Comparison of ENCODE assay signal across 19 cellular contexts in the genomic region with DNA sequence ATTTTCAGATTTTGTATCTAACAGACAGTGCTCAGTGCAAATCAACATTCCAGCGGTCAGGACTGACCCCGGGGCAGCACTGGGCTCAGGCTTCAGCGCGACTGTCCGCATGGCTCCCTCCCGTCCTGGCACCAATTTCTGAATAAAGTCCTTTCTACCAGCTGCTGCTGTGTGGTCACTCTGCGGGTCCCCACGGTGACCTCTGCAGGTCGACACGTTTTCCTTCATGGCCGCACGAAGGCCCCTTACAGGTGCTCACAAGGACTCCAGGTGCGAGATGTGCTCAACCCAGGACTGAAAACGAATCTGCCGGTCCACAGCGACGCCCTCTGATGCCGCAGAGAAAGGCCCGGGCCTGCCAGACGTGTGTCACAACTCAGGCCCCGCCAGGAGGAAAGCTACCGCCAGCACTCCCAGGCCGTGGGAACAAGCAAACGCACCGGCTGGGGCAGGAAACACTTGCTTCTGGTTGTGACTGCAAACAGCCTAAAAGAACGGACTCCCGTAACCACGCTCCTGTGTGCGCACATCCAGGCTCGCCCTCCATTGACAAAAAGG. TPM values are rescaled to one million over a fixed set of nuclear protein-coding genes. Genes with fewer than 3 reads are reported as not detected.
DNase-seq lines count a peak whose midpoint lies in the region; ATAC-seq, FAIRE-seq and TF ChIP-seq lines count a peak whose summit lies in the region.
"Had no signal": no experiment of that assay in that cellular context is flagged by ENCODE, and none has a peak within 500 bp of the region (broad histone marks: within the 10 kb centered on the region; RNA-seq: fewer than 3 reads in every experiment).

No MANE protein-coding gene starts in this region.

- peak; percentile 39 for DNase-seq in activated naive CD4-positive, alpha-beta T cell treated with anti-CD3 and anti-CD28 coated beads, Interleukin-2, amount 10 ng/mL, durations not matched to agents 7 days and 5 days
- DNase-seq in activated naive CD4-positive, alpha-beta T cell (lab: John Stamatoyannopoulos, UW): no peak
- DNase-seq in RWPE2 (ENCODE audit: low spot score) (no peak), epithelial cell of proximal tubule (ENCODE audit: low read depth) (no peak), upper lobe of right lung (no peak), SHP77 treated with DMSO at 0.1 percent for 48 hours (lab: John Stamatoyannopoulos, UW) (no peak), GM12892 (ENCODE audit: insufficient read length) (no peak)
- no peak for DNase-seq in naive thymus-derived CD8-positive, alpha-beta T cell
- DNase-seq: activated CD4-positive, alpha-beta T cell treated with anti-CD3 and anti-CD28 coated beads for 4 hours; DMS79 treated with DMSO at 0.1 percent for 48 hours; MM.1S; NCI-H226 had no signal

- TF ChIP-seq CTCF in RWPE2 (IDR thresholded peaks at IDR 0.05; ENCODE audit: poor library complexity, severe bottlenecking) (no peak), epithelial cell of proximal tubule (conservative IDR thresholded peaks at IDR 0.05; ENCODE audit: low read depth, low read length) (peak; percentile 19), upper lobe of right lung (IDR thresholded peaks at IDR 0.05) (no peak)

- CTCF ChIA-PET in activated naive CD4-positive, alpha-beta T cell treated with anti-CD3 and anti-CD28 coated beads, Interleukin-2, amount 10 ng/mL, durations not matched to agents 7 days and 5 days (lab: Charles Lee): interaction anchor here (1.3 to 1.8 kb wide), 3 partner anchors 31 to 83 kb away, joined by 3 to 9 read pairs (median 4); no protein-coding TSS in a partner anchor

- peaks cover 2% of the 10 kb centered on the region for H3K36me3 Mint-ChIP-seq in activated naive CD4-positive, alpha-beta T cell treated with anti-CD3 and anti-CD28 coated beads, Interleukin-2, amount 10 ng/mL, durations not matched to agents 7 days and 5 days
- no peaks in the 10 kb centered on the region for H3K36me3 Mint-ChIP-seq in naive thymus-derived CD8-positive, alpha-beta T cell
- H3K36me3 Mint-ChIP-seq: activated naive CD4-positive, alpha-beta T cell treated with anti-CD3 and anti-CD28 coated beads, Interleukin-2, amount 50 U/mL, for 24 hours; T-cell had no signal

- intact Hi-C loops in upper lobe of right lung (cut with DNase I): no loop called here

- H3K9me3 ChIP-seq in RWPE2 (ENCODE audit: severe bottlenecking): no peaks in the 10 kb centered on the region
- no peaks in the 10 kb centered on the region for H3K9me3 ChIP-seq in upper lobe of right lung
- H3K9me3 ChIP-seq: upper lobe of left lung had no signal

- FAIRE-seq in GM12892 (lab: Jason Lieb, UNC): no peak
- FAIRE-seq: islet of Langerhans had no signal

- H3K27me3 Mint-ChIP-seq in activated naive CD4-positive, alpha-beta T cell treated with anti-CD3 and anti-CD28 coated beads, Interleukin-2, amount 10 ng/mL, durations not matched to agents 7 days and 5 days: peaks cover 65% of the 10 kb centered on the region
- peaks cover 11 to 54% (median 29%) of the 10 kb centered on the region in 5 donors for H3K27me3 Mint-ChIP-seq in naive thymus-derived CD8-positive, alpha-beta T cell

- peaks cover 28% of the 10 kb centered on the region for H3K27me3 ChIP-seq in RWPE2 (ENCODE audit: insufficient read depth, poor library complexity, severe bottlenecking)
- H3K27me3 ChIP-seq in upper lobe of right lung: peaks cover 40% of the 10 kb centered on the region

- POLR2A ChIA-PET in naive thymus-derived CD8-positive, alpha-beta T cell (lab: Charles Lee): interaction anchor here (0.9 kb wide), 1 partner anchor 14 kb away, joined by 3 read pairs; no protein-coding TSS in a partner anchor

- H3K9me3 Mint-ChIP-seq in activated naive CD4-positive, alpha-beta T cell treated with anti-CD3 and anti-CD28 coated beads, Interleukin-2, amount 10 ng/mL, durations not matched to agents 7 days and 5 days: no peaks in the 10 kb centered on the region
- no peaks in the 10 kb centered on the region for H3K9me3 Mint-ChIP-seq in naive thymus-derived CD8-positive, alpha-beta T cell
- H3K9me3 Mint-ChIP-seq: activated naive CD4-positive, alpha-beta T cell treated with anti-CD3 and anti-CD28 coated beads, Interleukin-2, amount 50 U/mL, for 24 hours; T-cell had no signal

- H3K36me3 ChIP-seq in RWPE2 (ENCODE audit: low read depth) (no peaks in the 10 kb centered on the region), upper lobe of right lung (no peaks in the 10 kb centered on the region)
- H3K36me3 ChIP-seq: upper lobe of left lung had no signal

- peak overlapping the region; percentile 76 for H3K27ac Mint-ChIP-seq in activated naive CD4-positive, alpha-beta T cell treated with anti-CD3 and anti-CD28 coated beads, Interleukin-2, amount 10 ng/mL, durations not matched to agents 7 days and 5 days
- no peak overlapping the region for H3K27ac Mint-ChIP-seq in naive thymus-derived CD8-positive, alpha-beta T cell
- H3K27ac Mint-ChIP-seq: activated naive CD4-positive, alpha-beta T cell treated with anti-CD3 and anti-CD28 coated beads, Interleukin-2, amount 50 U/mL, for 24 hours had no signal

- ATAC-seq in RWPE2 (ENCODE audit: low read depth): peak; percentile 44; the same call in 1 of the 3 replicates
- ATAC-seq in upper lobe of right lung: peak; percentile 5
- no peak for ATAC-seq in naive thymus-derived CD8-positive, alpha-beta T cell

- H3K4me3 Mint-ChIP-seq in activated naive CD4-positive, alpha-beta T cell treated with anti-CD3 and anti-CD28 coated beads, Interleukin-2, amount 10 ng/mL, durations not matched to agents 7 days and 5 days: peak overlapping the region; percentile 53
- H3K4me3 Mint-ChIP-seq in naive thymus-derived CD8-positive, alpha-beta T cell: no peak overlapping the region
- H3K4me3 Mint-ChIP-seq: activated naive CD4-positive, alpha-beta T cell treated with anti-CD3 and anti-CD28 coated beads, Interleukin-2, amount 50 U/mL, for 24 hours had no signal

- H3K4me1 ChIP-seq in RWPE2 (ENCODE audit: insufficient read depth, poor library complexity, severe bottlenecking) (no peaks in the 10 kb centered on the region), upper lobe of right lung (no peaks in the 10 kb centered on the region)

- no peak for TF ChIP-seq POLR2A in GM12892 (IDR thresholded peaks at IDR 0.05; ENCODE audit: low read depth, low read length)

- peaks cover 25% of the 10 kb centered on the region for H3K4me1 Mint-ChIP-seq in activated naive CD4-positive, alpha-beta T cell treated with anti-CD3 and anti-CD28 coated beads, Interleukin-2, amount 10 ng/mL, durations not matched to agents 7 days and 5 days
- peaks cover 2 to 20% (median 12%) of the 10 kb centered on the region in 4 donors for H3K4me1 Mint-ChIP-seq in naive thymus-derived CD8-positive, alpha-beta T cell

- H3K4me3 ChIP-seq in RWPE2 (ENCODE audit: severe bottlenecking) (no peak overlapping the region), epithelial cell of proximal tubule (ENCODE audit: low read depth, low read length) (no peak overlapping the region), upper lobe of right lung (no peak overlapping the region)
- H3K4me3 ChIP-seq: upper lobe of left lung had no signal

- H3K27ac ChIP-seq in RWPE2 (ENCODE audit: poor library complexity, severe bottlenecking): no peak overlapping the region
- no peak overlapping the region for H3K27ac ChIP-seq in upper lobe of right lung
- H3K27ac ChIP-seq: HL-60, upper lobe of left lung had no signal

RNA-seq across cellular contexts. Expression of a gene that starts 3.7 kb away (rescaled TPM):
- total RNA-seq in epithelial cell of proximal tubule (not detected in 2 replicates), upper lobe of right lung (not detected)
- not detected for total RNA-seq in naive thymus-derived CD8-positive, alpha-beta T cell
- not detected for polyA plus RNA-seq in naive thymus-derived CD8-positive, alpha-beta T cell
- not detected for polyA plus RNA-seq in GM12892 (2012; ENCODE audit: missing spikeins)
- total RNA-seq: glomerular endothelial cell, posterior vena cava had no signal

RNA-seq across cellular contexts. Expression of a gene that starts 11.3 kb away (rescaled TPM):
- total RNA-seq in epithelial cell of proximal tubule: not detected in 2 replicates
- 3.4 TPM for total RNA-seq in upper lobe of right lung
- total RNA-seq in naive thymus-derived CD8-positive, alpha-beta T cell: not detected
- polyA plus RNA-seq in naive thymus-derived CD8-positive, alpha-beta T cell: not detected
- not detected for polyA plus RNA-seq in GM12892 (2012; ENCODE audit: missing spikeins)
- total RNA-seq: glomerular endothelial cell had no signal

RNA-seq across cellular contexts. Expression of a gene that starts 50.3 kb away (rescaled TPM):
- total RNA-seq in epithelial cell of proximal tubule: 26.0 and 52.6 TPM in 2 replicates
- total RNA-seq in upper lobe of right lung: 20.3 TPM
- 1 to 10 TPM; 8.5 to 9.4 TPM for total RNA-seq in naive thymus-derived CD8-positive, alpha-beta T cell
- 10 to 100 TPM in 1 of 3 donors, 1 to 10 TPM in 2; 7.8 to 28.4 (median 9.5) TPM for polyA plus RNA-seq in naive thymus-derived CD8-positive, alpha-beta T cell
- 20.8 TPM for polyA plus RNA-seq in GM12892 (2012; ENCODE audit: missing spikeins)

Comparison
In these comparisons a context has a peak if more than half of its experiments do, and no peak if none do; other contexts are left out.
1. ATAC-seq: peak in RWPE2 (single experiment) and upper lobe of right lung (single experiment); none in naive thymus-derived CD8-positive, alpha-beta T cell (0 of 2).